8 cellular contexts compared by ENCODE assay signal in the genomic region with DNA sequence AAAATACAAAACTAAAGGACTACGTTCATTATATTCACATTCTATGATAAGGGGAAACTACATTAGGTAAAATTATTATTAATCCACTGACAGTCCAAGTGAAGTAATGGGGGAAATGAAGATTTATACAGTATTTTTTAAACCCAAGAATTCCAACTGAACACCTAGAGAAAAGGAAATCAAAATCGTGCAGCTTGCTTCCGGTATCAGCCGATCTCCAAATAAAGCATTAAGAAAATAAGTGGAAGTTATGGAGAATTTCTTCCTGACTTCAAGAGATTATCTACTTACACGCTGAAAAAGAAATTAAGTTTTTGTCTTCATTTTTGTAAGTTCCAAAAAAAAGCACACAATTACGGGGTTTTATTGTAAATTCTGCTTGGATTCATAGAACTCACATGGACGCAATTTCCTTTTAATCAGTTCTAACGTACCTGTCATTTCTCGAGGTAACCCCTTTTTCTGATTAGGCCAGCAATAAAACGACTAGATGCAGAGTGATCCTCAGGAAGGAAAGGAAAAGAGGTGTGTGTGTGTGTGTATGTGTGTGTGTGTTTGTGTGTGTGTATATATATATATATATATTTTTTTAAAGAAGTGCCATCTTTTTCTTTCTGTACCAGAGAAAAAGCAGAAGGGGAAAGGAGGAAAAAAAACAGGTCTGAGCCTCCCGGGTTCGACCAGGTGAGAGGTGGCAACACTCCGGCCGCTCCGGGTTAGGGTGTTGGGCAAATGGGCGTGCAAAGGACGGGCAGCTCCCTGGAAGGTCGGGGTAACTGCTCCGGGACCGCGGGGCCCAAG. TPM values are rescaled to one million over a fixed set of nuclear protein-coding genes. Genes with fewer than 3 reads are reported as not detected.
A peak's percentile ranks its signal among the peaks of the same experiment; 100 is the strongest.
DNase-seq lines count a peak whose midpoint lies in the region; ATAC-seq, FAIRE-seq and TF ChIP-seq lines count a peak whose summit lies in the region.

No MANE protein-coding gene starts in this region.

- DNase-seq in CD14-positive monocyte (ENCODE audit: low spot score): no peak
- DNase-seq in HFFc6: no peak
- DNase-seq in activated naive CD8-positive, alpha-beta T cell treated with anti-CD3 and anti-CD28 coated beads, Interleukin-2, amount 50 U/mL, for 24 hours: no peak
- no peak for DNase-seq in GM19240 (ENCODE audit: insufficient read length, low spot score)
- DNase-seq in ecto neural progenitor cell (ENCODE audit: low spot score): no peak

- H3K4me1 ChIP-seq in stomach smooth muscle (ENCODE audit: control insufficient read depth, insufficient read depth, low read length): peaks cover 5% of the 10 kb centered on the region

- H3K4me1 Mint-ChIP-seq in CD14-positive monocyte: peaks cover 48% of the 10 kb centered on the region
- peaks cover 19% of the 10 kb centered on the region for H3K4me1 Mint-ChIP-seq in HFFc6 (ENCODE audit: low read depth)
- H3K4me1 Mint-ChIP-seq in activated naive CD8-positive, alpha-beta T cell treated with anti-CD3 and anti-CD28 coated beads, Interleukin-2, amount 50 U/mL, for 24 hours: peaks cover 41% of the 10 kb centered on the region

- TF ChIP-seq CTCF in CD14-positive monocyte (IDR thresholded peaks at IDR 0.05): no peak
- no peak for TF ChIP-seq CTCF in HFFc6 (IDR thresholded peaks at IDR 0.05)

- peak; percentile 96 for FAIRE-seq in islet of Langerhans (lab: Jason Lieb, UNC)

- H3K36me3 Mint-ChIP-seq in CD14-positive monocyte (peaks cover 8 to 9% of the 10 kb centered on the region in 2 donors), HFFc6 (ENCODE audit: low read depth) (no peaks in the 10 kb centered on the region)
- H3K36me3 Mint-ChIP-seq in activated naive CD8-positive, alpha-beta T cell treated with anti-CD3 and anti-CD28 coated beads, Interleukin-2, amount 50 U/mL, for 24 hours (ENCODE audit: low read depth): peaks cover 4% of the 10 kb centered on the region

- intact Hi-C loops in CD14-positive monocyte (cut with micrococcal nuclease): loop anchor here in 1 of 2 donors (5.0 to 10.0 kb wide), 2 partner anchors 149 to 604 kb away; a partner anchor contains a TSS

- ATAC-seq in activated naive CD8-positive, alpha-beta T cell treated with anti-CD3 and anti-CD28 coated beads, Interleukin-2, amount 50 U/mL, for 24 hours: no peak
- ATAC-seq in GM18519 (IDR thresholded peaks at IDR 0.05; ENCODE audit: low FRiP score, unreplicated experiment): no peak

- H3K9me3 ChIP-seq in stomach smooth muscle (ENCODE audit: control insufficient read depth in 2 of 2, low read length in 2 of 2): no peaks in the 10 kb centered on the region

- H3K27ac Mint-ChIP-seq in CD14-positive monocyte (peak overlapping the region; percentile 74 to 91 (median 83)), HFFc6 (peak overlapping the region; percentile 70)
- H3K27ac Mint-ChIP-seq in activated naive CD8-positive, alpha-beta T cell treated with anti-CD3 and anti-CD28 coated beads, Interleukin-2, amount 50 U/mL, for 24 hours: peak overlapping the region; percentile 83

- H3K9me3 Mint-ChIP-seq in CD14-positive monocyte: no peaks in the 10 kb centered on the region
- H3K9me3 Mint-ChIP-seq in HFFc6: no peaks in the 10 kb centered on the region
- no peaks in the 10 kb centered on the region for H3K9me3 Mint-ChIP-seq in activated naive CD8-positive, alpha-beta T cell treated with anti-CD3 and anti-CD28 coated beads, Interleukin-2, amount 50 U/mL, for 24 hours

- peak overlapping the region; percentile 69 to 74 for H3K9ac ChIP-seq in stomach smooth muscle (ENCODE audit: low read length in 2 of 2)

- H3K27me3 ChIP-seq in stomach smooth muscle (ENCODE audit: control insufficient read depth in 1 of 2, insufficient read depth in 2 of 2, low read length in 2 of 2): no peaks in the 10 kb centered on the region

- peak overlapping the region; percentile 66 for H3K27ac ChIP-seq in stomach smooth muscle (ENCODE audit: low read length)

- H3K36me3 ChIP-seq in stomach smooth muscle (ENCODE audit: control insufficient read depth in 2 of 2, insufficient read depth in 2 of 2, low read length in 2 of 2): no peaks in the 10 kb centered on the region

- H3K4me3 ChIP-seq in stomach smooth muscle (ENCODE audit: low read length in 2 of 2): peak overlapping the region; percentile 76 to 85

- peak overlapping the region; percentile 87 to 94 for H3K4me3 Mint-ChIP-seq in CD14-positive monocyte
- peak overlapping the region; percentile 88 for H3K4me3 Mint-ChIP-seq in HFFc6
- H3K4me3 Mint-ChIP-seq in activated naive CD8-positive, alpha-beta T cell treated with anti-CD3 and anti-CD28 coated beads, Interleukin-2, amount 50 U/mL, for 24 hours: peak overlapping the region; percentile 92

- H3K27me3 Mint-ChIP-seq in CD14-positive monocyte (ENCODE audit: low read depth in 3 of 3) (peaks cover 5 to 8% (median 7%) of the 10 kb centered on the region in 3 donors), HFFc6 (ENCODE audit: insufficient read depth) (peaks cover 1% of the 10 kb centered on the region; the same call in 1 of the 2 replicates)
- H3K27me3 Mint-ChIP-seq in activated naive CD8-positive, alpha-beta T cell treated with anti-CD3 and anti-CD28 coated beads, Interleukin-2, amount 50 U/mL, for 24 hours: no peaks in the 10 kb centered on the region

RNA-seq across cellular contexts. Expression of a gene that starts 1.1 kb away (rescaled TPM):
- polyA plus RNA-seq in CD14-positive monocyte: 1 to 10 TPM; 2.4 to 2.7 TPM
- 10 to 100 TPM in 5 of 6 experiments, 1 to 10 TPM in 1; 9.4 to 16.5 (median 12.4) TPM for total RNA-seq in HFFc6 (2021; fragmentation: NEBNext Ultra II Directional; extraction: Animal tissue kit (Norgen Biotek cat#: 25700))
